In genomic region chr7:919114-919442, GRCh38 we compare ENCODE assay signal across 19 cellular contexts. TPM values are rescaled to one million over a fixed set of nuclear protein-coding genes. Genes with fewer than 3 reads are reported as not detected.
DNase-seq lines count a peak whose midpoint lies in the region; ATAC-seq and TF ChIP-seq lines count a peak whose summit lies in the region.
"Had no signal": no experiment of that assay in that cellular context is flagged by ENCODE, and none has a peak within 500 bp of the region (broad histone marks: within the 10 kb centered on the region; RNA-seq: fewer than 3 reads in every experiment).

No MANE protein-coding gene starts in this region.

- TF ChIP-seq POLR2A in ovary (IDR thresholded peaks at IDR 0.05) = no peak

- H3K27me3 Mint-ChIP-seq in CD14-positive monocyte (ENCODE audit: low read depth in 3 of 3) = peaks cover 0 to 3% (median 0%) of the 10 kb centered on the region in 3 donors
- no peaks in the 10 kb centered on the region for H3K27me3 Mint-ChIP-seq in effector memory CD8-positive, alpha-beta T cell

- no peak for TF ChIP-seq CTCF in CD14-positive monocyte (IDR thresholded peaks at IDR 0.05)
- no peak for TF ChIP-seq CTCF in ovary (IDR thresholded peaks at IDR 0.05)
- TF ChIP-seq CTCF in omental fat pad (IDR thresholded peaks at IDR 0.05) = no peak

- intact Hi-C loops in CD14-positive monocyte (cut with micrococcal nuclease) (no loop called here), ovary (cut with DNase I) (loop anchor here in 1 of 4 donors (10.0 kb wide), 1 partner anchor 146 kb away; no protein-coding TSS in a partner anchor)

- H3K36me3 ChIP-seq in ovary = no peaks in the 10 kb centered on the region
- H3K36me3 ChIP-seq: thoracic aorta, WERI-Rb-1 had no signal

- H3K4me3 Mint-ChIP-seq in CD14-positive monocyte = no peak overlapping the region
- peak overlapping the region in 1 of 2 donors; percentile 0 for H3K4me3 Mint-ChIP-seq in effector memory CD8-positive, alpha-beta T cell
- H3K4me3 Mint-ChIP-seq: neural crest cell had no signal

- no peak overlapping the region for H3K4me3 ChIP-seq in ovary
- H3K4me3 ChIP-seq: thoracic aorta had no signal

- no peak for TF ChIP-seq EP300 in ovary (IDR thresholded peaks at IDR 0.05)

- H3K4me1 Mint-ChIP-seq in CD14-positive monocyte = peaks cover 53% of the 10 kb centered on the region
- H3K4me1 Mint-ChIP-seq in effector memory CD8-positive, alpha-beta T cell (ENCODE audit: low read depth in 2 of 2) = peaks cover 27 to 38% of the 10 kb centered on the region in 2 donors

- no peaks in the 10 kb centered on the region for H3K27me3 ChIP-seq in ovary

- H3K4me1 ChIP-seq in ovary (ENCODE audit: insufficient read depth) = no peaks in the 10 kb centered on the region

- ATAC-seq in activated CD4-positive, CD25-positive, alpha-beta regulatory T cell treated with anti-CD3 and anti-CD28 coated beads, Interleukin-2, amount 50 U/mL, for 24 hours = no peak
- no peak for ATAC-seq in effector memory CD8-positive, alpha-beta T cell (replicated peaks)
- ATAC-seq in omental fat pad (ENCODE audit: low FRiP score) = no peak
- ATAC-seq: sciatic nerve had no signal

- DNase-seq in activated CD4-positive, CD25-positive, alpha-beta regulatory T cell treated with anti-CD3 and anti-CD28 coated beads, Interleukin-2, amount 50 U/mL, for 72 hours = peak; percentile 25
- DNase-seq in CD14-positive monocyte (ENCODE audit: low spot score) (peak; percentile 23), ovary (peak in 4 of 5 donors; percentile 1 to 24 (median 6)), NCI-H187 treated with DMSO at 0.1 percent for 48 hours (lab: John Stamatoyannopoulos, UW) (no peak), omental fat pad (ENCODE audit: low spot score) (no peak), Kasumi-1 (lab: John Stamatoyannopoulos, UW) (no peak)
- DNase-seq in effector memory CD8-positive, alpha-beta T cell = no peak
- DNase-seq: DMS79; mesenchymal stem cell; NCI-H146; NK-92 treated with Interleukin-12 subunit alpha and Interleukin-12 subunit beta, amount 100 ng/mL, for 24 hours; WERI-Rb-1 had no signal

- H3K9me3 Mint-ChIP-seq in CD14-positive monocyte = no peaks in the 10 kb centered on the region
- H3K9me3 Mint-ChIP-seq in effector memory CD8-positive, alpha-beta T cell = no peaks in the 10 kb centered on the region
- H3K9me3 Mint-ChIP-seq: neural crest cell had no signal

- peak overlapping the region in 5 of 7 donors; percentile 6 to 85 (median 51) for H3K27ac Mint-ChIP-seq in CD14-positive monocyte
- peak overlapping the region; percentile 59 to 73 for H3K27ac Mint-ChIP-seq in effector memory CD8-positive, alpha-beta T cell

- WGBS in ovary, 3 donors = 80 to 83% (median 82%) methylated on average over 13 of the region's 13 CpGs

- H3K27ac ChIP-seq in ovary = no peak overlapping the region
- H3K27ac ChIP-seq: 22Rv1, C4-2B, RWPE1, thoracic aorta, WERI-Rb-1 had no signal

- no peaks in the 10 kb centered on the region for H3K9me3 ChIP-seq in ovary
- H3K9me3 ChIP-seq: thoracic aorta had no signal

- peaks cover 43 to 55% of the 10 kb centered on the region in 2 donors for H3K36me3 Mint-ChIP-seq in CD14-positive monocyte
- H3K36me3 Mint-ChIP-seq in effector memory CD8-positive, alpha-beta T cell (ENCODE audit: insufficient read depth) = peaks cover 22% of the 10 kb centered on the region

RNA-seq across cellular contexts. Expression of gene ADAP1, which starts 35.4 kb away (rescaled TPM):
- polyA plus RNA-seq in CD14-positive monocyte (10 to 100 TPM; 49.1 to 72.2 TPM), ovary (1 to 10 TPM in 1 of 2 donors, under 1 TPM in 1; 0.52 to 3.5 TPM)
- total RNA-seq in ovary (10 to 100 TPM in 1 of 7 donors, 1 to 10 TPM in 5, under 1 TPM in 1; 0.96 to 16.4 (median 3.6) TPM), omental fat pad (10 to 100 TPM in 3 of 4 donors, 1 to 10 TPM in 1; 6.7 to 21.7 (median 14.4) TPM)

RNA-seq across cellular contexts. Expression of gene GET4, which starts 42.7 kb away (rescaled TPM):
- polyA plus RNA-seq in CD14-positive monocyte = 10 to 100 TPM; 20.1 to 25.5 TPM
- total RNA-seq in ovary = 10 to 100 TPM; 16.8 to 37.6 (median 30.4) TPM
- polyA plus RNA-seq in ovary = 10 to 100 TPM in 1 of 2 donors, 1 to 10 TPM in 1; 7.2 to 37.2 TPM
- total RNA-seq in omental fat pad = 10 to 100 TPM; 18.7 to 28.5 (median 23.5) TPM

RNA-seq across cellular contexts. Expression of gene COX19, which starts 56.3 kb away (rescaled TPM):
- polyA plus RNA-seq in CD14-positive monocyte = 1 to 10 TPM; 7.4 to 7.6 TPM
- 10 to 100 TPM in 6 of 7 donors, 1 to 10 TPM in 1; 9.0 to 15.2 (median 10.5) TPM for total RNA-seq in ovary
- polyA plus RNA-seq in ovary = 1 to 10 TPM; 6.7 to 6.8 TPM
- 10 to 100 TPM in 2 of 4 donors, 1 to 10 TPM in 2; 8.1 to 16.9 (median 10.0) TPM for total RNA-seq in omental fat pad

Comparison
In these comparisons a context has a peak if more than half of its experiments do, and no peak if none do; other contexts are left out.
1. DNase-seq: peak in activated CD4-positive, CD25-positive, alpha-beta regulatory T cell treated with anti-CD3 and anti-CD28 coated beads, Interleukin-2, amount 50 U/mL, for 72 hours (single experiment), CD14-positive monocyte (single experiment) and ovary (4 of 5); none in effector memory CD8-positive, alpha-beta T cell (0 of 3), NCI-H187 treated with DMSO at 0.1 percent for 48 hours (single experiment), omental fat pad (single experiment) and Kasumi-1 (0 of 2).